Comparison of ENCODE assay signal across 11 cellular contexts in genomic region chr11:17921620-17922473, GRCh38.
DNase-seq lines count a peak whose midpoint lies in the region.
"Had no signal": no experiment of that assay in that cellular context is flagged by ENCODE, and none has a peak within 500 bp of the region (broad histone marks: within the 10 kb centered on the region; RNA-seq: fewer than 3 reads in every experiment).

No MANE protein-coding gene starts in this region.

- peak; percentile 1 for DNase-seq in DMS153 (lab: John Stamatoyannopoulos, UW)
- no peak for DNase-seq in DMS153 treated with DMSO at 0.1 percent for 48 hours (lab: John Stamatoyannopoulos, UW; ENCODE audit: unreplicated experiment)
- peak; percentile 18 for DNase-seq in NOMO-1 treated with DMSO at 0.1 percent for 48 hours (lab: John Stamatoyannopoulos, UW; ENCODE audit: unreplicated experiment)
- peak; percentile 74 for DNase-seq in fibroblast of the conjunctiva (ENCODE audit: low read depth)
- peak; percentile 35 for DNase-seq in smooth muscle cell of the brain vasculature (ENCODE audit: low read depth, low spot score)
- no peak for DNase-seq in activated CD4-positive, alpha-beta T cell treated with anti-CD3 and anti-CD28 coated beads for 1 hour
- no peak for DNase-seq in superior temporal gyrus (ENCODE audit: extremely low spot score)
- DNase-seq in amniotic stem cell (lab: John Stamatoyannopoulos, UW): no peak
- DNase-seq: activated T-cell treated with anti-CD3 and anti-CD28 coated beads for 4 hours, left ventricle myocardium superior, SIG-M5 had no signal

Comparison
In these comparisons a context has a peak if more than half of its experiments do, and no peak if none do; other contexts are left out.
1. DNase-seq: peak in DMS153 (single experiment), NOMO-1 treated with DMSO at 0.1 percent for 48 hours (single experiment), fibroblast of the conjunctiva (single experiment) and smooth muscle cell of the brain vasculature (single experiment); none in DMS153 treated with DMSO at 0.1 percent for 48 hours (single experiment), activated CD4-positive, alpha-beta T cell treated with anti-CD3 and anti-CD28 coated beads for 1 hour (single experiment), superior temporal gyrus (single experiment) and amniotic stem cell (single experiment).